1 cellular context compared by ENCODE assay signal in genomic region chr20:61478094-61478493, GRCh38.
TF ChIP-seq lines count a peak whose summit lies in the region.

No MANE protein-coding gene starts in this region.

TF ChIP-seq in HepG2, 621 proteins besides CTCF, POLR2A, EP300 and RAD21 (continued from another document):
- TF ChIP-seq, protein P1, sequence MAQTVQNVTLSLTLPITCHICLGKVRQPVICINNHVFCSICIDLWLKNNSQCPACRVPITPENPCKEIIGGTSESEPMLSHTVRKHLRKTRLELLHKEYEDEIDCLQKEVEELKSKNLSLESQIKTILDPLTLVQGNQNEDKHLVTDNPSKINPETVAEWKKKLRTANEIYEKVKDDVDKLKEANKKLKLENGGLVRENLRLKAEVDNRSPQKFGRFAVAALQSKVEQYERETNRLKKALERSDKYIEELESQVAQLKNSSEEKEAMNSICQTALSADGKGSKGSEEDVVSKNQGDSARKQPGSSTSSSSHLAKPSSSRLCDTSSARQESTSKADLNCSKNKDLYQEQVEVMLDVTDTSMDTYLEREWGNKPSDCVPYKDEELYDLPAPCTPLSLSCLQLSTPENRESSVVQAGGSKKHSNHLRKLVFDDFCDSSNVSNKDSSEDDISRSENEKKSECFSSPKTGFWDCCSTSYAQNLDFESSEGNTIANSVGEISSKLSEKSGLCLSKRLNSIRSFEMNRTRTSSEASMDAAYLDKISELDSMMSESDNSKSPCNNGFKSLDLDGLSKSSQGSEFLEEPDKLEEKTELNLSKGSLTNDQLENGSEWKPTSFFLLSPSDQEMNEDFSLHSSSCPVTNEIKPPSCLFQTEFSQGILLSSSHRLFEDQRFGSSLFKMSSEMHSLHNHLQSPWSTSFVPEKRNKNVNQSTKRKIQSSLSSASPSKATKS (CRISPR knock-in tag; IDR thresholded peaks at IDR 0.05): no peak
- TF ChIP-seq RNF2 (conservative IDR thresholded peaks at IDR 0.05; ENCODE audit: low read depth) (no peak), FOXA1 (IDR thresholded peaks at IDR 0.05) (no peak), FOXA1 (CRISPR knock-in tag; IDR thresholded peaks at IDR 0.05) (no peak), ZNF678 (CRISPR knock-in tag; IDR thresholded peaks at IDR 0.05) (no peak), NR2F6 (IDR thresholded peaks at IDR 0.05) (no peak), NR2F6 (CRISPR knock-in tag; IDR thresholded peaks at IDR 0.05) (no peak), ZBTB33 (CRISPR knock-in tag; IDR thresholded peaks at IDR 0.05) (no peak), NR3C1 (CRISPR knock-in tag; IDR thresholded peaks at IDR 0.05) (no peak), SRSF9 (IDR thresholded peaks at IDR 0.05; ENCODE audit: borderline replicate concordance, insufficient read depth, low read depth, low read length, poor library complexity, severe bottlenecking) (no peak), ZNF850 (CRISPR knock-in tag; conservative IDR thresholded peaks at IDR 0.05) (no peak)
- TF ChIP-seq, protein P2, sequence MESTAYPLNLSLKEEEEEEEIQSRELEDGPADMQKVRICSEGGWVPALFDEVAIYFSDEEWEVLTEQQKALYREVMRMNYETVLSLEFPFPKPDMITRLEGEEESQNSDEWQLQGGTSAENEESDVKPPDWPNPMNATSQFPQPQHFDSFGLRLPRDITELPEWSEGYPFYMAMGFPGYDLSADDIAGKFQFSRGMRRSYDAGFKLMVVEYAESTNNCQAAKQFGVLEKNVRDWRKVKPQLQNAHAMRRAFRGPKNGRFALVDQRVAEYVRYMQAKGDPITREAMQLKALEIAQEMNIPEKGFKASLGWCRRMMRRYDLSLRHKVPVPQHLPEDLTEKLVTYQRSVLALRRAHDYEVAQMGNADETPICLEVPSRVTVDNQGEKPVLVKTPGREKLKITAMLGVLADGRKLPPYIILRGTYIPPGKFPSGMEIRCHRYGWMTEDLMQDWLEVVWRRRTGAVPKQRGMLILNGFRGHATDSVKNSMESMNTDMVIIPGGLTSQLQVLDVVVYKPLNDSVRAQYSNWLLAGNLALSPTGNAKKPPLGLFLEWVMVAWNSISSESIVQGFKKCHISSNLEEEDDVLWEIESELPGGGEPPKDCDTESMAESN (CRISPR knock-in tag; conservative IDR thresholded peaks at IDR 0.05): no peak
TF ChIP-seq in HepG2: peak in this region for 0.
